33 cellular contexts compared by ENCODE assay signal in genomic region chr1:48221657-48222056, GRCh38. TPM values are rescaled to one million over a fixed set of nuclear protein-coding genes. Genes with fewer than 3 reads are reported as not detected.
"Had no signal": no experiment of that assay in that cellular context is flagged by ENCODE, and none has a peak within 500 bp of the region (broad histone marks: within the 10 kb centered on the region; RNA-seq: fewer than 3 reads in every experiment).

No MANE protein-coding gene starts in this region.

- H3K27ac ChIP-seq: heart left ventricle, lower lobe of right lung, prostate gland, sigmoid colon, spleen, suprapubic skin, thoracic aorta, tibial artery, upper lobe of right lung, uterus had no signal

- H3K4me1 Mint-ChIP-seq: nephron, neural crest cell had no signal

- H3K36me3 ChIP-seq: heart left ventricle, lower lobe of right lung, pancreas, prostate gland, sigmoid colon, spleen, suprapubic skin, thoracic aorta, tibial artery, upper lobe of right lung, uterus had no signal

- ATAC-seq: heart left ventricle; left ventricle myocardium superior; naive thymus-derived CD8-positive, alpha-beta T cell; right cardiac atrium; stimulated activated effector memory CD8-positive, alpha-beta T cell treated with anti-CD3 and anti-CD28 coated beads, Interleukin-12 subunit alpha, Interleukin-12 subunit beta, amount 100 ng/mL, for 72 hours had no signal

- H3K9me3 ChIP-seq: heart left ventricle, lower lobe of right lung, mucosa of descending colon, pancreas, prostate gland, sigmoid colon, spleen, suprapubic skin, thoracic aorta, tibial artery, upper lobe of right lung, uterus had no signal

- H3K36me3 Mint-ChIP-seq: naive thymus-derived CD8-positive, alpha-beta T cell; stimulated activated effector memory CD8-positive, alpha-beta T cell treated with anti-CD3 and anti-CD28 coated beads, Interleukin-12 subunit alpha, Interleukin-12 subunit beta, amount 100 ng/mL, for 72 hours had no signal

- H3K9me3 Mint-ChIP-seq: naive thymus-derived CD8-positive, alpha-beta T cell; nephron; stimulated activated effector memory CD8-positive, alpha-beta T cell treated with anti-CD3 and anti-CD28 coated beads, Interleukin-12 subunit alpha, Interleukin-12 subunit beta, amount 100 ng/mL, for 72 hours; stimulated activated naive CD8-positive, alpha-beta T cell treated with anti-CD3 and anti-CD28 coated beads, Interleukin-15, Interleukin-2, amounts not matched to agents 100 ng/mL and 50 ng/mL, for 24 hours had no signal

- DNase-seq: heart left ventricle; left ventricle myocardium superior; lower lobe of right lung; mammary epithelial cell; mesenchymal stem cell; midbrain; mucosa of descending colon; naive thymus-derived CD8-positive, alpha-beta T cell; nucleus accumbens; pancreas; posterior cingulate gyrus; retina; right cardiac atrium; sigmoid colon; small intestine; spleen; stimulated activated CD4-positive, alpha-beta T cell treated with anti-CD3 and anti-CD28 coated beads, Interleukin-4, amount 100 ng/mL, for 24 hours; stimulated activated naive CD4-positive, alpha-beta T cell; tibial artery; trophoblast cell; upper lobe of right lung; uterus had no signal

- H3K4me3 ChIP-seq: heart left ventricle, lower lobe of right lung, mucosa of descending colon, pancreas, prostate gland, sigmoid colon, spleen, suprapubic skin, thoracic aorta, tibial artery, upper lobe of right lung, uterus had no signal

- H3K27ac Mint-ChIP-seq: stimulated activated effector memory CD8-positive, alpha-beta T cell treated with anti-CD3 and anti-CD28 coated beads, Interleukin-12 subunit alpha, Interleukin-12 subunit beta, amount 100 ng/mL, for 72 hours; stimulated activated naive CD8-positive, alpha-beta T cell treated with anti-CD3 and anti-CD28 coated beads, Interleukin-15, Interleukin-2, amounts not matched to agents 100 ng/mL and 50 ng/mL, for 24 hours had no signal

- H3K27me3 Mint-ChIP-seq: naive thymus-derived CD8-positive, alpha-beta T cell; stimulated activated naive CD8-positive, alpha-beta T cell treated with anti-CD3 and anti-CD28 coated beads, Interleukin-15, Interleukin-2, amounts not matched to agents 100 ng/mL and 50 ng/mL, for 24 hours had no signal

- H3K4me1 ChIP-seq: heart left ventricle, pancreas, prostate gland, sigmoid colon, upper lobe of right lung, uterus had no signal

- H3K27me3 ChIP-seq: pancreas, spleen, tibial artery, upper lobe of right lung, uterus had no signal

- H3K4me3 Mint-ChIP-seq: naive thymus-derived CD8-positive, alpha-beta T cell; nephron; neural crest cell; stimulated activated effector memory CD8-positive, alpha-beta T cell treated with anti-CD3 and anti-CD28 coated beads, Interleukin-12 subunit alpha, Interleukin-12 subunit beta, amount 100 ng/mL, for 72 hours; stimulated activated naive CD8-positive, alpha-beta T cell treated with anti-CD3 and anti-CD28 coated beads, Interleukin-15, Interleukin-2, amounts not matched to agents 100 ng/mL and 50 ng/mL, for 24 hours had no signal

RNA-seq across cellular contexts. Expression of gene SLC5A9, which starts 0.9 kb away (rescaled TPM):
- total RNA-seq: kidney epithelial cell; mammary epithelial cell; myocyte; naive thymus-derived CD8-positive, alpha-beta T cell; neural crest cell; osteoblast; prostate gland; sigmoid colon; subcutaneous adipose tissue; thoracic aorta had no signal
- polyA plus RNA-seq: mammary epithelial cell; naive thymus-derived CD8-positive, alpha-beta T cell had no signal
